Comparison of ENCODE assay signal across 8 cellular contexts in the genomic region with DNA sequence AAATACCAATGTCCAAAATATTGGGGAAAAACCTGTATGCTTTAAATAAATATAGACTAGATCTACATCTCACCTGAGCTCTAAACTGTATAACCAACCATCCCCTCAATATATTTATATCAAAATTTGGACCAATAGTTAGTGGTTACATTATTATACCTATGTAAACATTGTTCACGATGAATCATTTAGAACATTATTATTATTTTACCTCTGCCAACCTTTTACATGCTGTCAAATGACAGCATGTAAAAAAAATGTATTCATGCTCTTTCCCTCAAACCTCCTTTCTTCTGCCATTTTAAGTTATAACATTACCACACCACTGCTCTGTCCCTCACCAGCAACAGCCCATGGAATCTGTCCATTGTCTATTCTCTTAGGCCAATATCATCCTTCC.
"Had no signal": no experiment of that assay in that cellular context is flagged by ENCODE, and none has a peak within 500 bp of the region (broad histone marks: within the 10 kb centered on the region; RNA-seq: fewer than 3 reads in every experiment).

No MANE protein-coding gene starts in this region.

- H3K4me3 ChIP-seq: K562 had no signal

- DNase-seq: GOT3, H9, HCEC 1CT, IMR-90, KG1 had no signal

- ATAC-seq: K562 had no signal

- FAIRE-seq: H54, HTR-8/SVneo, K562 had no signal
